Comparison of ENCODE assay signal across 2 cellular contexts in genomic region chr2:127701651-127702394, GRCh38.
A peak's percentile ranks its signal among the peaks of the same experiment; 100 is the strongest.
TF ChIP-seq lines count a peak whose summit lies in the region.

No MANE protein-coding gene starts in this region.

TF ChIP-seq in HCT116, 20 proteins besides CTCF, POLR2A, EP300 and RAD21 (continued from another document):
- TF ChIP-seq ELF1 (IDR thresholded peaks at IDR 0.05; ENCODE audit: borderline replicate concordance, low read depth) (no peak), ZFX (IDR thresholded peaks at IDR 0.05) (peak; percentile 98), CBX3 (IDR thresholded peaks at IDR 0.05; ENCODE audit: low read depth) (no peak), YY1 (IDR thresholded peaks at IDR 0.05; ENCODE audit: extremely low read depth, insufficient replicate concordance, low read depth, low read length) (no peak)

TF ChIP-seq in SK-N-SH treated with all-trans-retinoic acid at 6 μM for 48 hours, 23 proteins besides CTCF, POLR2A, EP300 and RAD21:
- TF ChIP-seq, protein P1, sequence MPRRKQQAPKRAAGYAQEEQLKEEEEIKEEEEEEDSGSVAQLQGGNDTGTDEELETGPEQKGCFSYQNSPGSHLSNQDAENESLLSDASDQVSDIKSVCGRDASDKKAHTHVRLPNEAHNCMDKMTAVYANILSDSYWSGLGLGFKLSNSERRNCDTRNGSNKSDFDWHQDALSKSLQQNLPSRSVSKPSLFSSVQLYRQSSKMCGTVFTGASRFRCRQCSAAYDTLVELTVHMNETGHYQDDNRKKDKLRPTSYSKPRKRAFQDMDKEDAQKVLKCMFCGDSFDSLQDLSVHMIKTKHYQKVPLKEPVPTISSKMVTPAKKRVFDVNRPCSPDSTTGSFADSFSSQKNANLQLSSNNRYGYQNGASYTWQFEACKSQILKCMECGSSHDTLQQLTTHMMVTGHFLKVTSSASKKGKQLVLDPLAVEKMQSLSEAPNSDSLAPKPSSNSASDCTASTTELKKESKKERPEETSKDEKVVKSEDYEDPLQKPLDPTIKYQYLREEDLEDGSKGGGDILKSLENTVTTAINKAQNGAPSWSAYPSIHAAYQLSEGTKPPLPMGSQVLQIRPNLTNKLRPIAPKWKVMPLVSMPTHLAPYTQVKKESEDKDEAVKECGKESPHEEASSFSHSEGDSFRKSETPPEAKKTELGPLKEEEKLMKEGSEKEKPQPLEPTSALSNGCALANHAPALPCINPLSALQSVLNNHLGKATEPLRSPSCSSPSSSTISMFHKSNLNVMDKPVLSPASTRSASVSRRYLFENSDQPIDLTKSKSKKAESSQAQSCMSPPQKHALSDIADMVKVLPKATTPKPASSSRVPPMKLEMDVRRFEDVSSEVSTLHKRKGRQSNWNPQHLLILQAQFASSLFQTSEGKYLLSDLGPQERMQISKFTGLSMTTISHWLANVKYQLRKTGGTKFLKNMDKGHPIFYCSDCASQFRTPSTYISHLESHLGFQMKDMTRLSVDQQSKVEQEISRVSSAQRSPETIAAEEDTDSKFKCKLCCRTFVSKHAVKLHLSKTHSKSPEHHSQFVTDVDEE (CRISPR knock-in tag; IDR thresholded peaks at IDR 0.05) = peak; percentile 30; the same call in 1 of the 2 replicates
- TF ChIP-seq, protein P2, sequence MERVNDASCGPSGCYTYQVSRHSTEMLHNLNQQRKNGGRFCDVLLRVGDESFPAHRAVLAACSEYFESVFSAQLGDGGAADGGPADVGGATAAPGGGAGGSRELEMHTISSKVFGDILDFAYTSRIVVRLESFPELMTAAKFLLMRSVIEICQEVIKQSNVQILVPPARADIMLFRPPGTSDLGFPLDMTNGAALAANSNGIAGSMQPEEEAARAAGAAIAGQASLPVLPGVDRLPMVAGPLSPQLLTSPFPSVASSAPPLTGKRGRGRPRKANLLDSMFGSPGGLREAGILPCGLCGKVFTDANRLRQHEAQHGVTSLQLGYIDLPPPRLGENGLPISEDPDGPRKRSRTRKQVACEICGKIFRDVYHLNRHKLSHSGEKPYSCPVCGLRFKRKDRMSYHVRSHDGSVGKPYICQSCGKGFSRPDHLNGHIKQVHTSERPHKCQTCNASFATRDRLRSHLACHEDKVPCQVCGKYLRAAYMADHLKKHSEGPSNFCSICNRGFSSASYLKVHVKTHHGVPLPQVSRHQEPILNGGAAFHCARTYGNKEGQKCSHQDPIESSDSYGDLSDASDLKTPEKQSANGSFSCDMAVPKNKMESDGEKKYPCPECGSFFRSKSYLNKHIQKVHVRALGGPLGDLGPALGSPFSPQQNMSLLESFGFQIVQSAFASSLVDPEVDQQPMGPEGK (CRISPR knock-in tag; IDR thresholded peaks at IDR 0.05; ENCODE audit: borderline replicate concordance) = no peak
- TF ChIP-seq ZC3H10 (CRISPR knock-in tag; IDR thresholded peaks at IDR 0.05) (no peak), BACH2 (CRISPR knock-in tag; IDR thresholded peaks at IDR 0.05; ENCODE audit: borderline replicate concordance) (no peak), ZFP3 (CRISPR knock-in tag; IDR thresholded peaks at IDR 0.05) (0 out of 2 replicates have a peak, but pooled peaks have one; percentile 32), OSR1 (CRISPR knock-in tag; IDR thresholded peaks at IDR 0.05) (no peak), TOX (CRISPR knock-in tag; IDR thresholded peaks at IDR 0.05; ENCODE audit: borderline replicate concordance) (no peak)
